In genomic region chr2:66507673-66508127, GRCh38 we compare ENCODE assay signal across 12 cellular contexts.
DNase-seq lines count a peak whose midpoint lies in the region; ATAC-seq and TF ChIP-seq lines count a peak whose summit lies in the region.
"Had no signal": no experiment of that assay in that cellular context is flagged by ENCODE, and none has a peak within 500 bp of the region (broad histone marks: within the 10 kb centered on the region; RNA-seq: fewer than 3 reads in every experiment).

No MANE protein-coding gene starts in this region.

- H3K4me1 ChIP-seq in HUES6 (ENCODE audit: control insufficient read depth, insufficient read depth, low read length) (peaks cover 48% of the 10 kb centered on the region), iPS-18a (ENCODE audit: control insufficient read depth, low read depth, low read length) (peaks cover 40% of the 10 kb centered on the region), rectal smooth muscle tissue (ENCODE audit: control insufficient read depth, insufficient read depth, low read length) (peaks cover 46% of the 10 kb centered on the region)

- H3K9me3 Mint-ChIP-seq in brain, result peaks cover 0 to 5% (median 0%) of the 10 kb centered on the region in 5 experiments

- no peak for TF ChIP-seq CTCF in brain (conservative IDR thresholded peaks at IDR 0.05)

- DNase-seq in T-helper 2 cell (no peak), foreskin melanocyte (no peak)
- DNase-seq: cerebellar nuclear complex, Kasumi-1, NCI-H748 treated with DMSO at 0.1 percent for 48 hours had no signal

- peaks cover 62% of the 10 kb centered on the region for H3K4me1 Mint-ChIP-seq in brain

- H3K27me3 ChIP-seq in HUES6 (ENCODE audit: control insufficient read depth, insufficient read depth, low read length) (no peaks in the 10 kb centered on the region), iPS-18a (ENCODE audit: control insufficient read depth, insufficient read depth, low read length) (peaks cover 12% of the 10 kb centered on the region), rectal smooth muscle tissue (ENCODE audit: control insufficient read depth, insufficient read depth, low read length) (no peaks in the 10 kb centered on the region)

- H3K9ac ChIP-seq in HUES6 (ENCODE audit: low read length) (peak overlapping the region; percentile 34), iPS-18a (ENCODE audit: low read length) (no peak overlapping the region), rectal smooth muscle tissue (ENCODE audit: low read length) (no peak overlapping the region)

- H3K4me3 Mint-ChIP-seq in brain, result peak overlapping the region; percentile 49 to 74 (median 52)

- H3K36me3 Mint-ChIP-seq in brain, result peaks cover 18% of the 10 kb centered on the region

- H3K27ac ChIP-seq in HUES6 (ENCODE audit: low read depth, low read length) (peak overlapping the region; percentile 27; the same call in 1 of the 2 replicates), iPS-18a (ENCODE audit: low read length) (no peak overlapping the region), rectal smooth muscle tissue (ENCODE audit: low read depth, low read length) (peak overlapping the region; percentile 75)

- no peaks in the 10 kb centered on the region for H3K27me3 Mint-ChIP-seq in brain

- ATAC-seq in GM21619 (IDR thresholded peaks at IDR 0.05; ENCODE audit: unreplicated experiment) (no peak), GM19023 (IDR thresholded peaks at IDR 0.05; ENCODE audit: unreplicated experiment) (no peak)
- ATAC-seq: activated CD4-positive, CD25-positive, alpha-beta regulatory T cell treated with anti-CD3 and anti-CD28 coated beads, Interleukin-2, amount 50 U/mL, for 24 hours had no signal

- H3K36me3 ChIP-seq in HUES6 (ENCODE audit: control insufficient read depth, insufficient read depth, low read length) (no peaks in the 10 kb centered on the region), iPS-18a (ENCODE audit: control insufficient read depth, low read depth, low read length) (no peaks in the 10 kb centered on the region), rectal smooth muscle tissue (ENCODE audit: control insufficient read depth, insufficient read depth, low read length) (no peaks in the 10 kb centered on the region)

- no peaks in the 10 kb centered on the region for H3K9me3 ChIP-seq in HUES6 (ENCODE audit: control insufficient read depth, insufficient read depth, low read depth, low read length)
- no peaks in the 10 kb centered on the region for H3K9me3 ChIP-seq in iPS-18a (ENCODE audit: control insufficient read depth, low read depth, low read length)

- H3K4me3 ChIP-seq in HUES6 (ENCODE audit: low read depth, low read length) (peak overlapping the region; percentile 25; the same call in 1 of the 2 replicates), iPS-18a (ENCODE audit: low read length) (peak overlapping the region; percentile 4), rectal smooth muscle tissue (ENCODE audit: low read length) (peak overlapping the region; percentile 40)

- H3K27ac Mint-ChIP-seq in brain, result peak overlapping the region; percentile 11 to 88 (median 59)
